1 cellular context compared by ENCODE assay signal in the genomic region with DNA sequence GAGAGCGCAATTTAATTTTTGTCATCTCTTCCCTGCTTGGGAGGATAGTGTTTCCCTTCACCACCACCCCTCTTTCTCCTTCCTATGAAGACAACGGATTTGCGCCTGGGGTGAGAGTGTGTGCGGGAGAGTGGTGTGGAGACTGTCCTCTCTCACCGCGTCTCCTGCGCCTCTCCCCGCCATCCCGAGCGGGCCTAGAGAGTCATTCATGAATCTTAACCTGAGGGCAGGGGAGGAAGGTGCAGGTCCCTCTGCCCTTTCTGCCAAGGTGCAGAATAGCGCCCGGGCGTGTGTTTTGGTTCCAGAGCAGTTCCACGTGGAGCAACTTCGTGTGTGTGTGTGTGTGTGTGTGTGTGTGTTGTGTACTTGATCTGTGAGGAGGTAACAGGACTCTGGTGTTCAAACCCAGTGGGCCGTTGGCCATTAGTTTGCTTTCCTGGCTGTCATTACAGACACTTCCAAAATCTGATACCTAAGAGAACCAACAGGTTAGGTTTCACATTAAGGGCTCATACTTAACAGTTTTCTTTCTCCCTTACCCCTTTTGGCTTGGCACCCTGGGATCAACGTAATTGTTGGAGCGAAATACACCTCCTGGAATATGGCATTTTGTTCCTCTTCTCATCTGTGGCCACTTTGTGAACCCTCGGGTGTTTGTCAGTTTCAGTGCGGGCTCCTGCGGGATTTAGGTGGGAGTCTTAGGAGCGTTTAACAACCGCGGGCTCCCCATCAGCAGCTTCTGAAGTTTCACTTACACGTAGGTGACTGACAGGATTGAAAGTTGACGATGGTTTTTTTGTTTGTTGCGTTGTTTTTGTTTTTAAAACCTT.
TF ChIP-seq lines count a peak whose summit lies in the region.

No MANE protein-coding gene starts in this region.

TF ChIP-seq in H1, 55 proteins besides CTCF, POLR2A, EP300 and RAD21:
- TF ChIP-seq RBBP5 (IDR thresholded peaks at IDR 0.05; ENCODE audit: borderline replicate concordance, low read depth, low read length): no peak
- peak; percentile 41 for TF ChIP-seq EZH2 (IDR thresholded peaks at IDR 0.05; ENCODE audit: low read depth, low read length, severe bottlenecking)
- peak; percentile 63 for TF ChIP-seq CTBP2 (IDR thresholded peaks at IDR 0.05; ENCODE audit: borderline replicate concordance, insufficient read depth, insufficient read length, low read length)
- TF ChIP-seq ZNF274 (IDR thresholded peaks at IDR 0.05; ENCODE audit: borderline replicate concordance, extremely low read depth, low read length): no peak
- TF ChIP-seq NRF1 (IDR thresholded peaks at IDR 0.05; ENCODE audit: low read depth, low read length): no peak
- TF ChIP-seq, protein P1, sequence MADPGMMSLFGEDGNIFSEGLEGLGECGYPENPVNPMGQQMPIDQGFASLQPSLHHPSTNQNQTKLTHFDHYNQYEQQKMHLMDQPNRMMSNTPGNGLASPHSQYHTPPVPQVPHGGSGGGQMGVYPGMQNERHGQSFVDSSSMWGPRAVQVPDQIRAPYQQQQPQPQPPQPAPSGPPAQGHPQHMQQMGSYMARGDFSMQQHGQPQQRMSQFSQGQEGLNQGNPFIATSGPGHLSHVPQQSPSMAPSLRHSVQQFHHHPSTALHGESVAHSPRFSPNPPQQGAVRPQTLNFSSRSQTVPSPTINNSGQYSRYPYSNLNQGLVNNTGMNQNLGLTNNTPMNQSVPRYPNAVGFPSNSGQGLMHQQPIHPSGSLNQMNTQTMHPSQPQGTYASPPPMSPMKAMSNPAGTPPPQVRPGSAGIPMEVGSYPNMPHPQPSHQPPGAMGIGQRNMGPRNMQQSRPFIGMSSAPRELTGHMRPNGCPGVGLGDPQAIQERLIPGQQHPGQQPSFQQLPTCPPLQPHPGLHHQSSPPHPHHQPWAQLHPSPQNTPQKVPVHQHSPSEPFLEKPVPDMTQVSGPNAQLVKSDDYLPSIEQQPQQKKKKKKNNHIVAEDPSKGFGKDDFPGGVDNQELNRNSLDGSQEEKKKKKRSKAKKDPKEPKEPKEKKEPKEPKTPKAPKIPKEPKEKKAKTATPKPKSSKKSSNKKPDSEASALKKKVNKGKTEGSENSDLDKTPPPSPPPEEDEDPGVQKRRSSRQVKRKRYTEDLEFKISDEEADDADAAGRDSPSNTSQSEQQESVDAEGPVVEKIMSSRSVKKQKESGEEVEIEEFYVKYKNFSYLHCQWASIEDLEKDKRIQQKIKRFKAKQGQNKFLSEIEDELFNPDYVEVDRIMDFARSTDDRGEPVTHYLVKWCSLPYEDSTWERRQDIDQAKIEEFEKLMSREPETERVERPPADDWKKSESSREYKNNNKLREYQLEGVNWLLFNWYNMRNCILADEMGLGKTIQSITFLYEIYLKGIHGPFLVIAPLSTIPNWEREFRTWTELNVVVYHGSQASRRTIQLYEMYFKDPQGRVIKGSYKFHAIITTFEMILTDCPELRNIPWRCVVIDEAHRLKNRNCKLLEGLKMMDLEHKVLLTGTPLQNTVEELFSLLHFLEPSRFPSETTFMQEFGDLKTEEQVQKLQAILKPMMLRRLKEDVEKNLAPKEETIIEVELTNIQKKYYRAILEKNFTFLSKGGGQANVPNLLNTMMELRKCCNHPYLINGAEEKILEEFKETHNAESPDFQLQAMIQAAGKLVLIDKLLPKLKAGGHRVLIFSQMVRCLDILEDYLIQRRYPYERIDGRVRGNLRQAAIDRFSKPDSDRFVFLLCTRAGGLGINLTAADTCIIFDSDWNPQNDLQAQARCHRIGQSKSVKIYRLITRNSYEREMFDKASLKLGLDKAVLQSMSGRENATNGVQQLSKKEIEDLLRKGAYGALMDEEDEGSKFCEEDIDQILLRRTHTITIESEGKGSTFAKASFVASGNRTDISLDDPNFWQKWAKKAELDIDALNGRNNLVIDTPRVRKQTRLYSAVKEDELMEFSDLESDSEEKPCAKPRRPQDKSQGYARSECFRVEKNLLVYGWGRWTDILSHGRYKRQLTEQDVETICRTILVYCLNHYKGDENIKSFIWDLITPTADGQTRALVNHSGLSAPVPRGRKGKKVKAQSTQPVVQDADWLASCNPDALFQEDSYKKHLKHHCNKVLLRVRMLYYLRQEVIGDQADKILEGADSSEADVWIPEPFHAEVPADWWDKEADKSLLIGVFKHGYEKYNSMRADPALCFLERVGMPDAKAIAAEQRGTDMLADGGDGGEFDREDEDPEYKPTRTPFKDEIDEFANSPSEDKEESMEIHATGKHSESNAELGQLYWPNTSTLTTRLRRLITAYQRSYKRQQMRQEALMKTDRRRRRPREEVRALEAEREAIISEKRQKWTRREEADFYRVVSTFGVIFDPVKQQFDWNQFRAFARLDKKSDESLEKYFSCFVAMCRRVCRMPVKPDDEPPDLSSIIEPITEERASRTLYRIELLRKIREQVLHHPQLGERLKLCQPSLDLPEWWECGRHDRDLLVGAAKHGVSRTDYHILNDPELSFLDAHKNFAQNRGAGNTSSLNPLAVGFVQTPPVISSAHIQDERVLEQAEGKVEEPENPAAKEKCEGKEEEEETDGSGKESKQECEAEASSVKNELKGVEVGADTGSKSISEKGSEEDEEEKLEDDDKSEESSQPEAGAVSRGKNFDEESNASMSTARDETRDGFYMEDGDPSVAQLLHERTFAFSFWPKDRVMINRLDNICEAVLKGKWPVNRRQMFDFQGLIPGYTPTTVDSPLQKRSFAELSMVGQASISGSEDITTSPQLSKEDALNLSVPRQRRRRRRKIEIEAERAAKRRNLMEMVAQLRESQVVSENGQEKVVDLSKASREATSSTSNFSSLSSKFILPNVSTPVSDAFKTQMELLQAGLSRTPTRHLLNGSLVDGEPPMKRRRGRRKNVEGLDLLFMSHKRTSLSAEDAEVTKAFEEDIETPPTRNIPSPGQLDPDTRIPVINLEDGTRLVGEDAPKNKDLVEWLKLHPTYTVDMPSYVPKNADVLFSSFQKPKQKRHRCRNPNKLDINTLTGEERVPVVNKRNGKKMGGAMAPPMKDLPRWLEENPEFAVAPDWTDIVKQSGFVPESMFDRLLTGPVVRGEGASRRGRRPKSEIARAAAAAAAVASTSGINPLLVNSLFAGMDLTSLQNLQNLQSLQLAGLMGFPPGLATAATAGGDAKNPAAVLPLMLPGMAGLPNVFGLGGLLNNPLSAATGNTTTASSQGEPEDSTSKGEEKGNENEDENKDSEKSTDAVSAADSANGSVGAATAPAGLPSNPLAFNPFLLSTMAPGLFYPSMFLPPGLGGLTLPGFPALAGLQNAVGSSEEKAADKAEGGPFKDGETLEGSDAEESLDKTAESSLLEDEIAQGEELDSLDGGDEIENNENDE (IDR thresholded peaks at IDR 0.05; ENCODE audit: insufficient replicate concordance, low read length): no peak
- peak; percentile 41; the same call in 1 of the 2 replicates for TF ChIP-seq MAX (IDR thresholded peaks at IDR 0.05)
- no peak for TF ChIP-seq TCF12 (IDR thresholded peaks at IDR 0.05; ENCODE audit: low read depth, low read length)
- no peak for TF ChIP-seq SP2 (IDR thresholded peaks at IDR 0.05; ENCODE audit: low read length)
- TF ChIP-seq SP1 (IDR thresholded peaks at IDR 0.05; ENCODE audit: low read depth, low read length): no peak
- TF ChIP-seq SP4 (IDR thresholded peaks at IDR 0.05; ENCODE audit: low read length): no peak
- no peak for TF ChIP-seq CHD1 (IDR thresholded peaks at IDR 0.05; ENCODE audit: low read depth, low read length)
- TF ChIP-seq EGR1 (IDR thresholded peaks at IDR 0.05; ENCODE audit: borderline replicate concordance, low read depth, low read length): no peak
- no peak for TF ChIP-seq CBX5 (IDR thresholded peaks at IDR 0.05; ENCODE audit: low read depth, low read length)
- no peak for TF ChIP-seq GABPA (IDR thresholded peaks at IDR 0.05; ENCODE audit: borderline replicate concordance, insufficient read depth, low read length)
- 0 out of 4 replicates have a peak, but pooled peaks of 1 of the 2 experiments have one; percentile 35 for TF ChIP-seq SIN3A (conservative IDR thresholded peaks at IDR 0.05 in 1 of 2, IDR thresholded peaks at IDR 0.05 in 1 of 2; ENCODE audit: low read depth in 1 of 2, low read length in 2 of 2)
- no peak for TF ChIP-seq KDM5A (IDR thresholded peaks at IDR 0.05; ENCODE audit: low read length)
- peak; percentile 57 for TF ChIP-seq RNF2 (IDR thresholded peaks at IDR 0.05; ENCODE audit: borderline replicate concordance, low read depth, low read length, missing control alignments, poor library complexity, severe bottlenecking)
- TF ChIP-seq GTF2F1 (IDR thresholded peaks at IDR 0.05; ENCODE audit: borderline replicate concordance, low read depth, low read length): no peak
- peak; percentile 64; the same call in 1 of the 2 replicates for TF ChIP-seq SUZ12 (IDR thresholded peaks at IDR 0.05; ENCODE audit: low read length)
